Comparison of ENCODE assay signal across 18 cellular contexts in the genomic region with DNA sequence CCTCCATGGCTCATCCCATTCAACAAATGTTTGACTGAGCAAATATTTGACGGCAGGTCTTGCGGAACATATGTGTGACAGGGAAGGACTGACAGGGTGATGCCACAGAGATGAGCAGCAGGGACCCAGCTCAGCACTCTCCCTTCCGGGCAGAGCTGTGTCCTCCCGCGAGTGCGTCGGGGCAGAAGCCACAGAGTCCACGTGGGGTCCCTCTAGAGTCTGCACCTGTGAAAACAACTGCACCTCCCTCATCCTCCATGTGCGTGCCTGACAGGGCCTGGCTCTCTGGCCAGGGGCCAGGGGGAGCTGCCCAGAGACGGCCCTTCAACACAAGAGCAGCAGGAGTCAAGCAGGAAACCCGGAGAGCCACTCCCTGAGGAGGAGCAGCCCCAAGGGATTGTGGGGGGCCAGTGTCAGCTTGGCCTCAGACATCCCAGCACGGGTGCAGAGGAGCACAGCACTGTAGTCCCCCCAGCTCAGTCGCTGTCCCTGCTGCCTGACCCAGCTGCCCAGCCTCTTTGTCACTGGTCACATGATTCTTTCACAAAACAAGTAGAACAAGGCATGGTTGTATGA.
DNase-seq lines count a peak whose midpoint lies in the region; ATAC-seq and TF ChIP-seq lines count a peak whose summit lies in the region.
"Had no signal": no experiment of that assay in that cellular context is flagged by ENCODE, and none has a peak within 500 bp of the region (broad histone marks: within the 10 kb centered on the region; RNA-seq: fewer than 3 reads in every experiment).

No MANE protein-coding gene starts in this region.

- no peak overlapping the region for H3K27ac ChIP-seq in naive thymus-derived CD4-positive, alpha-beta T cell (ENCODE audit: low read depth, low read length)
- no peak overlapping the region for H3K27ac ChIP-seq in WERI-Rb-1
- H3K27ac ChIP-seq: neural progenitor cell, tibial artery had no signal

- H3K4me1 Mint-ChIP-seq in Calu3 (ENCODE audit: low read depth, unreplicated experiment) = peaks cover 34% of the 10 kb centered on the region
- H3K4me1 Mint-ChIP-seq in chondrocyte (ENCODE audit: low read depth) = peaks cover 30% of the 10 kb centered on the region
- peaks cover 0 to 7% (median 5%) of the 10 kb centered on the region in 7 donors for H3K4me1 Mint-ChIP-seq in naive thymus-derived CD4-positive, alpha-beta T cell
- H3K4me1 Mint-ChIP-seq: IgD-negative memory B cell, mesothelial cell of epicardium had no signal

- peaks cover 5% of the 10 kb centered on the region for H3K9me3 Mint-ChIP-seq in Calu3 (ENCODE audit: low read depth, unreplicated experiment)
- peaks cover 7% of the 10 kb centered on the region for H3K9me3 Mint-ChIP-seq in chondrocyte (ENCODE audit: low read depth)
- H3K9me3 Mint-ChIP-seq in naive thymus-derived CD4-positive, alpha-beta T cell = no peaks in the 10 kb centered on the region
- H3K9me3 Mint-ChIP-seq: neural progenitor cell had no signal

- CTCF ChIA-PET in Calu3 (lab: Charles Lee) = interaction anchor here (0.6 kb wide), 1 partner anchor 148 kb away, joined by 3 read pairs; no protein-coding TSS in a partner anchor
- CTCF ChIA-PET in naive thymus-derived CD4-positive, alpha-beta T cell (lab: Charles Lee) = interaction anchor here (1.2 kb wide), 1 partner anchor 37 kb away, joined by 3 read pairs; no protein-coding TSS in a partner anchor

- BruUV-seq in Calu3 (replicated peaks; lab: Mats Ljungman, UMichigan) = no TSS peak

- H3K27me3 Mint-ChIP-seq in Calu3 (ENCODE audit: unreplicated experiment) (no peaks in the 10 kb centered on the region), chondrocyte (ENCODE audit: low read depth) (no peaks in the 10 kb centered on the region)
- H3K27me3 Mint-ChIP-seq in naive thymus-derived CD4-positive, alpha-beta T cell = peaks cover 0 to 7% (median 5%) of the 10 kb centered on the region in 5 donors

- no peak overlapping the region for H3K27ac Mint-ChIP-seq in Calu3 (ENCODE audit: unreplicated experiment)
- peak overlapping the region; percentile 5 for H3K27ac Mint-ChIP-seq in chondrocyte (ENCODE audit: unreplicated experiment)
- no peak overlapping the region for H3K27ac Mint-ChIP-seq in naive thymus-derived CD4-positive, alpha-beta T cell
- H3K27ac Mint-ChIP-seq: IgD-negative memory B cell, mesothelial cell of epicardium, neural progenitor cell had no signal

- peak; percentile 26 for ATAC-seq in naive thymus-derived CD4-positive, alpha-beta T cell
- ATAC-seq: SK-N-SH treated with all-trans-retinoic acid at 6 μM for 48 hours had no signal

- H3K4me1 ChIP-seq in naive thymus-derived CD4-positive, alpha-beta T cell (ENCODE audit: control insufficient read depth in 2 of 2, insufficient read depth in 2 of 2, low read length in 2 of 2) = no peaks in the 10 kb centered on the region
- H3K4me1 ChIP-seq: HAP-1 had no signal

- no peak overlapping the region for H3K4me3 Mint-ChIP-seq in Calu3 (ENCODE audit: low read depth, unreplicated experiment)
- H3K4me3 Mint-ChIP-seq in chondrocyte (ENCODE audit: unreplicated experiment) = no peak overlapping the region
- H3K4me3 Mint-ChIP-seq in naive thymus-derived CD4-positive, alpha-beta T cell = no peak overlapping the region
- H3K4me3 Mint-ChIP-seq: IgD-negative memory B cell, mesothelial cell of epicardium, neural progenitor cell had no signal

- H3K27me3 ChIP-seq in naive thymus-derived CD4-positive, alpha-beta T cell (ENCODE audit: control insufficient read depth in 2 of 2, insufficient read depth in 2 of 2, low read length in 2 of 2) = no peaks in the 10 kb centered on the region
- peaks cover 95% of the 10 kb centered on the region for H3K27me3 ChIP-seq in WERI-Rb-1 (ENCODE audit: insufficient read depth, low read depth, severe bottlenecking)
- H3K27me3 ChIP-seq: neural progenitor cell, tibial artery had no signal

- no peaks in the 10 kb centered on the region for H3K36me3 ChIP-seq in naive thymus-derived CD4-positive, alpha-beta T cell (ENCODE audit: control insufficient read depth in 2 of 3, insufficient read depth in 3 of 3, low read length in 3 of 3)
- H3K36me3 ChIP-seq in WERI-Rb-1 = no peaks in the 10 kb centered on the region
- H3K36me3 ChIP-seq: HAP-1, neural progenitor cell, tibial artery had no signal

- POLR2A ChIA-PET in naive thymus-derived CD4-positive, alpha-beta T cell (lab: Charles Lee) = no interaction called here

- intact Hi-C loops in Calu3 (cut with micrococcal nuclease; ENCODE audit: unreplicated experiment) = no loop called here
- intact Hi-C loops in naive thymus-derived CD4-positive, alpha-beta T cell (cut with micrococcal nuclease) = no loop called here

- H3K36me3 Mint-ChIP-seq in Calu3 (ENCODE audit: insufficient read depth, unreplicated experiment) (no peaks in the 10 kb centered on the region), chondrocyte (ENCODE audit: low read depth) (peaks cover 1% of the 10 kb centered on the region)
- H3K36me3 Mint-ChIP-seq in naive thymus-derived CD4-positive, alpha-beta T cell = no peaks in the 10 kb centered on the region
- H3K36me3 Mint-ChIP-seq: IgD-negative memory B cell, mesothelial cell of epicardium, neural progenitor cell had no signal

- DNase-seq in Calu3 (peak; percentile 19), NCI-H2196 (lab: John Stamatoyannopoulos, UW; ENCODE audit: unreplicated experiment) (peak; percentile 33), chondrocyte (ENCODE audit: low spot score) (no peak), SKM-1 (lab: John Stamatoyannopoulos, UW; ENCODE audit: unreplicated experiment) (no peak), WERI-Rb-1 (no peak), activated T-cell treated with anti-CD3 and anti-CD28 coated beads for 4 hours (no peak)
- DNase-seq in naive thymus-derived CD4-positive, alpha-beta T cell = no peak
- DNase-seq in central memory CD4-positive, alpha-beta T cell = no peak
- DNase-seq: activated effector memory CD4-positive, alpha-beta T cell treated with Interleukin-2 at 50 U/mL for 16 hours; amniotic stem cell; DMS79 treated with DMSO at 0.1 percent for 48 hours; NCI-H187; tibial artery had no signal

- TF ChIP-seq CTCF in Calu3 (IDR thresholded peaks at IDR 0.05; ENCODE audit: unreplicated experiment) (no peak), chondrocyte (IDR thresholded peaks at IDR 0.05) (no peak), WERI-Rb-1 (IDR thresholded peaks at IDR 0.05; ENCODE audit: low read depth, low read length) (no peak)

- no peak overlapping the region for H3K4me3 ChIP-seq in naive thymus-derived CD4-positive, alpha-beta T cell (ENCODE audit: low read length)
- H3K4me3 ChIP-seq in WERI-Rb-1 (ENCODE audit: low read depth, low read length) = no peak overlapping the region
- H3K4me3 ChIP-seq: HAP-1, neural progenitor cell, tibial artery had no signal

- no peaks in the 10 kb centered on the region for H3K9me3 ChIP-seq in naive thymus-derived CD4-positive, alpha-beta T cell (ENCODE audit: control insufficient read depth in 2 of 3, low read length in 3 of 3)
- no peaks in the 10 kb centered on the region for H3K9me3 ChIP-seq in WERI-Rb-1 (ENCODE audit: severe bottlenecking)
- H3K9me3 ChIP-seq: HAP-1, tibial artery had no signal

Comparison
In these comparisons a context has a peak if more than half of its experiments do, and no peak if none do; other contexts are left out.
1. DNase-seq: peak in Calu3 (single experiment) and NCI-H2196 (single experiment); none in chondrocyte (single experiment), naive thymus-derived CD4-positive, alpha-beta T cell (0 of 9), SKM-1 (single experiment), WERI-Rb-1 (single experiment), central memory CD4-positive, alpha-beta T cell (single experiment) and activated T-cell treated with anti-CD3 and anti-CD28 coated beads for 4 hours (single experiment).